Comparison of ENCODE assay signal across 8 cellular contexts in genomic region chr13:114226699-114227323, GRCh38. TPM values are rescaled to one million over a fixed set of nuclear protein-coding genes. Genes with fewer than 3 reads are reported as not detected.
A peak's percentile ranks its signal among the peaks of the same experiment; 100 is the strongest.
DNase-seq lines count a peak whose midpoint lies in the region; ATAC-seq and TF ChIP-seq lines count a peak whose summit lies in the region.

No MANE protein-coding gene starts in this region.

- no peaks in the 10 kb centered on the region for H4K20me1 ChIP-seq in PC-9 (ENCODE audit: insufficient read depth)
- H4K20me1 ChIP-seq in fibroblast of lung (ENCODE audit: control insufficient read depth, extremely low read depth, insufficient read depth, low read length): no peaks in the 10 kb centered on the region

- H3K36me3 Mint-ChIP-seq in activated T-cell treated with anti-CD3 and anti-CD28 coated beads, Interleukin-2, amount 50 U/mL, for 4 hours (ENCODE audit: insufficient read depth): no peaks in the 10 kb centered on the region
- no peaks in the 10 kb centered on the region for H3K36me3 Mint-ChIP-seq in nephron progenitor cell (ENCODE audit: low read depth)

- BruUV-seq in PC-9 (replicated peaks; lab: Mats Ljungman, UMichigan): no TSS peak

- no peak overlapping the region for H3K9ac ChIP-seq in fibroblast of lung (ENCODE audit: insufficient read depth, low read length)

- H3K4me2 ChIP-seq in PC-9 (peak overlapping the region; percentile 54), fibroblast of lung (ENCODE audit: extremely low read depth, insufficient read depth, low read length) (no peak overlapping the region)

- H3K4me3 Mint-ChIP-seq in activated T-cell treated with anti-CD3 and anti-CD28 coated beads, Interleukin-2, amount 50 U/mL, for 4 hours: no peak overlapping the region
- no peak overlapping the region for H3K4me3 Mint-ChIP-seq in nephron progenitor cell

- intact Hi-C loops in PC-9 (cut with micrococcal nuclease; ENCODE audit: unreplicated experiment): loop anchor here (1.0 to 5.0 kb wide), 4 partner anchors 162 to 410 kb away; no protein-coding TSS in a partner anchor

- TF ChIP-seq CTCF in PC-9 (conservative IDR thresholded peaks at IDR 0.05) (peak; percentile 95), fibroblast of lung (conservative IDR thresholded peaks at IDR 0.05 in 1 of 2, IDR thresholded peaks at IDR 0.05 in 1 of 2; ENCODE audit: low read depth in 1 of 2, low read length in 2 of 2) (peak; percentile 95 to 97), nephron progenitor cell (IDR thresholded peaks at IDR 0.05) (peak; percentile 88)

- TF ChIP-seq RAD21 in Ishikawa (IDR thresholded peaks at IDR 0.05; ENCODE audit: low read depth): peak; percentile 100

- peak; percentile 72 for ATAC-seq in GM21381 (IDR thresholded peaks at IDR 0.05; ENCODE audit: unreplicated experiment)
- peak; percentile 95 to 96 for ATAC-seq in activated T-cell treated with anti-CD3 and anti-CD28 coated beads, Interleukin-2, amount 50 U/mL, for 4 hours
- peak; percentile 91 for ATAC-seq in stimulated activated naive CD8-positive, alpha-beta T cell treated with anti-CD3 and anti-CD28 coated beads, Interleukin-15, Interleukin-2, amounts not matched to agents 100 U/mL and 50 U/mL, for 24 hours

- peaks cover 15% of the 10 kb centered on the region; the same call in 1 of the 2 replicates for H3F3A ChIP-seq in PC-9 (ENCODE audit: insufficient read depth, low read depth)

- no peaks in the 10 kb centered on the region for H3K9me2 ChIP-seq in PC-9 (ENCODE audit: insufficient read depth)

- no peak overlapping the region for H3K27ac Mint-ChIP-seq in nephron progenitor cell

- H3K4me1 ChIP-seq in PC-9 (replicated peaks; ENCODE audit: insufficient read depth) (0 out of 2 replicates have a peak, but pooled peaks cover 11% of the 10 kb centered on the region), fibroblast of lung (ENCODE audit: control insufficient read depth, extremely low read depth, insufficient read depth, low read length) (no peaks in the 10 kb centered on the region)

- H3K27ac ChIP-seq in PC-9 (no peak overlapping the region), fibroblast of lung (ENCODE audit: insufficient read depth, low read length) (no peak overlapping the region)

- no peaks in the 10 kb centered on the region for H3K9me3 ChIP-seq in PC-9 (ENCODE audit: insufficient read depth, low read depth)
- no peaks in the 10 kb centered on the region for H3K9me3 ChIP-seq in fibroblast of lung (ENCODE audit: control insufficient read depth, insufficient read depth, low read depth, low read length)

- DNase-seq in Caki2 (ENCODE audit: low read depth): peak; percentile 53
- peak; percentile 76 to 87 for DNase-seq in PC-9
- peak; percentile 86 for DNase-seq in activated T-cell treated with anti-CD3 and anti-CD28 coated beads, Interleukin-2, amount 50 U/mL, for 4 hours
- DNase-seq in fibroblast of lung (ENCODE audit: low read depth in 2 of 2): peak; percentile 62 to 82
- peak; percentile 92 for DNase-seq in nephron progenitor cell
- DNase-seq in stimulated activated naive CD8-positive, alpha-beta T cell treated with anti-CD3 and anti-CD28 coated beads, Interleukin-15, Interleukin-2, amounts not matched to agents 100 U/mL and 50 U/mL, for 24 hours: peak; percentile 89

- TF ChIP-seq EP300 in Ishikawa (IDR thresholded peaks at IDR 0.05; ENCODE audit: borderline replicate concordance): no peak

- H3K36me3 ChIP-seq in PC-9 (ENCODE audit: low read depth) (no peaks in the 10 kb centered on the region), fibroblast of lung (ENCODE audit: control insufficient read depth, insufficient read depth, low read length) (no peaks in the 10 kb centered on the region)

- CTCF ChIA-PET in PC-9 (lab: Charles Lee): interaction anchor here (0.6 to 0.7 kb wide), 3 partner anchors 161 to 410 kb away, joined by 3 to 4 read pairs (median 3); no protein-coding TSS in a partner anchor

- in situ Hi-C loops in Caki2 (cut with HindIII; ENCODE audit: low pct_unique_long_range_greater_than_20kb, low sequenced_read_pairs): no loop called here

- no peak overlapping the region for H3K4me3 ChIP-seq in PC-9
- H3K4me3 ChIP-seq in fibroblast of lung (replicated peaks in 1 of 4; ENCODE audit: control extremely low read depth in 1 of 4, insufficient read depth in 1 of 4, low read depth in 3 of 4, low read length in 4 of 4): no peak overlapping the region

- no peaks in the 10 kb centered on the region for H3K79me2 ChIP-seq in PC-9 (ENCODE audit: low read depth)
- no peaks in the 10 kb centered on the region for H3K79me2 ChIP-seq in fibroblast of lung (ENCODE audit: control insufficient read depth, insufficient read depth, low read length)

- peaks cover 43% of the 10 kb centered on the region for H3K4me1 Mint-ChIP-seq in activated T-cell treated with anti-CD3 and anti-CD28 coated beads, Interleukin-2, amount 50 U/mL, for 4 hours (ENCODE audit: low read depth)
- H3K4me1 Mint-ChIP-seq in nephron progenitor cell: peaks cover 15% of the 10 kb centered on the region

- H2AFZ ChIP-seq in PC-9 (no peak overlapping the region), fibroblast of lung (ENCODE audit: low read length) (no peak overlapping the region)

- no peaks in the 10 kb centered on the region for H3K9me3 Mint-ChIP-seq in activated T-cell treated with anti-CD3 and anti-CD28 coated beads, Interleukin-2, amount 50 U/mL, for 4 hours
- no peaks in the 10 kb centered on the region for H3K9me3 Mint-ChIP-seq in nephron progenitor cell

- peaks cover 9% of the 10 kb centered on the region; the same call in 1 of the 2 replicates for H3K27me3 ChIP-seq in PC-9 (ENCODE audit: insufficient read depth, low read depth)
- H3K27me3 ChIP-seq in fibroblast of lung (ENCODE audit: control insufficient read depth, insufficient read depth, low read length): peaks cover 3% of the 10 kb centered on the region

- POLR2A ChIA-PET in PC-9 (lab: Charles Lee; ENCODE audit: unreplicated experiment): no interaction called here

- H3K27me3 Mint-ChIP-seq in activated T-cell treated with anti-CD3 and anti-CD28 coated beads, Interleukin-2, amount 50 U/mL, for 4 hours (ENCODE audit: low read depth): peaks cover 5% of the 10 kb centered on the region
- H3K27me3 Mint-ChIP-seq in nephron progenitor cell (ENCODE audit: low read depth, poor library complexity): peaks cover 53% of the 10 kb centered on the region

TF ChIP-seq in Ishikawa, 13 proteins besides CTCF, POLR2A, EP300 and RAD21:
- TF ChIP-seq TCF12 (IDR thresholded peaks at IDR 0.05; ENCODE audit: low read depth) (no peak; the same call in 1 of the 2 replicates), YY1 (IDR thresholded peaks at IDR 0.05; ENCODE audit: low read depth) (no peak), FOXM1 (IDR thresholded peaks at IDR 0.05; ENCODE audit: borderline replicate concordance, low read depth) (no peak), CEBPB (IDR thresholded peaks at IDR 0.05) (no peak), TAF1 (IDR thresholded peaks at IDR 0.05; ENCODE audit: low read depth) (no peak), NFIC (IDR thresholded peaks at IDR 0.05) (no peak), TEAD4 (IDR thresholded peaks at IDR 0.05) (no peak), ZBTB7A (IDR thresholded peaks at IDR 0.05; ENCODE audit: low read depth) (no peak), MAX (IDR thresholded peaks at IDR 0.05) (no peak)
- TF ChIP-seq, protein P1, sequence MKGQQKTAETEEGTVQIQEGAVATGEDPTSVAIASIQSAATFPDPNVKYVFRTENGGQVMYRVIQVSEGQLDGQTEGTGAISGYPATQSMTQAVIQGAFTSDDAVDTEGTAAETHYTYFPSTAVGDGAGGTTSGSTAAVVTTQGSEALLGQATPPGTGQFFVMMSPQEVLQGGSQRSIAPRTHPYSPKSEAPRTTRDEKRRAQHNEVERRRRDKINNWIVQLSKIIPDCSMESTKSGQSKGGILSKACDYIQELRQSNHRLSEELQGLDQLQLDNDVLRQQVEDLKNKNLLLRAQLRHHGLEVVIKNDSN (IDR thresholded peaks at IDR 0.05): no peak
TF ChIP-seq in Ishikawa: peak in this region for 0.

RNA-seq across cellular contexts. Expression of gene CDC16, which starts 7.9 kb away (rescaled TPM):
- total RNA-seq in Caki2 (2014; rRNA removed; shearing (Covaris generic); ENCODE audit: low replicate concordance): 34.5 and 41.8 TPM in 2 replicates
- total RNA-seq in PC-9 (2021) (45.7 and 56.8 TPM in 2 replicates), fibroblast of lung (43.4 and 52.2 TPM in 2 replicates)
- total RNA-seq in activated T-cell treated with anti-CD3 and anti-CD28 coated beads, Interleukin-2, amount 50 U/mL, for 4 hours: 10 to 100 TPM; 67.5 to 75.4 (median 69.8) TPM
- 76.9 and 101 TPM in 2 replicates for polyA plus RNA-seq in fibroblast of lung
- polyA plus RNA-seq in fibroblast of lung (2012): 61.5 and 65.5 TPM in 2 replicates
- 14.1 and 53.6 TPM in 2 replicates for polyA minus RNA-seq in fibroblast of lung (ENCODE audit: low replicate concordance)

RNA-seq across cellular contexts. Expression of gene CFAP97D2, which starts 47.8 kb away (rescaled TPM):
- not detected in 2 replicates for total RNA-seq in Caki2 (2014; rRNA removed; shearing (Covaris generic); ENCODE audit: low replicate concordance)
- total RNA-seq in PC-9 (2021): not detected in 2 replicates
- not detected for total RNA-seq in activated T-cell treated with anti-CD3 and anti-CD28 coated beads, Interleukin-2, amount 50 U/mL, for 4 hours
- total RNA-seq in fibroblast of lung: not detected in 2 replicates
- not detected in 2 replicates for polyA plus RNA-seq in fibroblast of lung
- polyA plus RNA-seq in fibroblast of lung (2012): not detected in 2 replicates
- not detected in 2 replicates for polyA minus RNA-seq in fibroblast of lung (ENCODE audit: low replicate concordance)

RNA-seq across cellular contexts. Expression of gene UPF3A, which starts 54.6 kb away (rescaled TPM):
- 8.2 and 14.0 TPM in 2 replicates for total RNA-seq in Caki2 (2014; rRNA removed; shearing (Covaris generic); ENCODE audit: low replicate concordance)
- total RNA-seq in PC-9 (2021): 54.1 and 67.0 TPM in 2 replicates
- 10 to 100 TPM; 38.5 to 45.7 (median 40.7) TPM for total RNA-seq in activated T-cell treated with anti-CD3 and anti-CD28 coated beads, Interleukin-2, amount 50 U/mL, for 4 hours
- total RNA-seq in fibroblast of lung: 15.9 and 27.6 TPM in 2 replicates
- 40.5 and 41.9 TPM in 2 replicates for polyA plus RNA-seq in fibroblast of lung
- 43.8 and 44.4 TPM in 2 replicates for polyA plus RNA-seq in fibroblast of lung (2012)
- 2.1 and 7.1 TPM in 2 replicates for polyA minus RNA-seq in fibroblast of lung (ENCODE audit: low replicate concordance)
